15 cellular contexts compared by ENCODE assay signal in the genomic region with DNA sequence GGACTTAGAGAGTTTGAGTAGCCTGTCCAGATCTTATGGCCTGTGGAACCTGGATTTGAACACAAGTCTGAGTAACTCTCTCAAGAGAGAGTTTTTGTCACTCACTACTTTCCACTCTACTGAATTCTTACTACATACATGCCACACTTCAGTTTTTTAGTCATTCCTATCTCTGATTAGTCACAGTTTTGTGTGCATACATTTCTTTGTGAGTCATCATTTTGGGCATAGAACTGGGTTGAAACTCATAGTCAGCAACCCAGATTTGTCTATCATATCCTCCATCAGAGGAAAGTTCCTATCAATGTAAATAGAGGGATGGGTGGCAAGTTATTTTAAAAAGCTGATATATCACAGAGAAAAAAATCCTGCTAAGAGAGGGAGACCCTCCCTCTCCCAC. TPM values are rescaled to one million over a fixed set of nuclear protein-coding genes. Genes with fewer than 3 reads are reported as not detected.
DNase-seq lines count a peak whose midpoint lies in the region; ATAC-seq and TF ChIP-seq lines count a peak whose summit lies in the region.
"Had no signal": no experiment of that assay in that cellular context is flagged by ENCODE, and none has a peak within 500 bp of the region (broad histone marks: within the 10 kb centered on the region; RNA-seq: fewer than 3 reads in every experiment).

No MANE protein-coding gene starts in this region.

- in situ Hi-C loops in ACHN (cut with HindIII; ENCODE audit: low pct_ligation_motif_present, low pct_unique_long_range_greater_than_20kb, low sequenced_read_pairs), result no loop called here

- H3K9me3 ChIP-seq in CD8-positive, alpha-beta memory T cell (ENCODE audit: low read length), result no peaks in the 10 kb centered on the region
- H3K9me3 ChIP-seq: prostate gland, uterus had no signal

- no peaks in the 10 kb centered on the region for H3K27me3 ChIP-seq in CD8-positive, alpha-beta memory T cell (ENCODE audit: insufficient read depth, low read length, poor library complexity, severe bottlenecking)
- H3K27me3 ChIP-seq: uterus had no signal

- no peak overlapping the region for H3K4me3 ChIP-seq in CD8-positive, alpha-beta memory T cell (ENCODE audit: low read length)
- H3K4me3 ChIP-seq: prostate gland, uterus had no signal

- no peak for TF ChIP-seq CTCF in HFFc6 (IDR thresholded peaks at IDR 0.05)

- no peak overlapping the region for H3K27ac ChIP-seq in CD8-positive, alpha-beta memory T cell (ENCODE audit: low read depth, low read length)
- H3K27ac ChIP-seq: prostate gland, uterus had no signal

- H3K36me3 ChIP-seq in CD8-positive, alpha-beta memory T cell (ENCODE audit: insufficient read depth, low read length), result no peaks in the 10 kb centered on the region
- H3K36me3 ChIP-seq: prostate gland, uterus had no signal

- H3K4me1 ChIP-seq in CD8-positive, alpha-beta memory T cell (ENCODE audit: insufficient read depth, low read length), result no peaks in the 10 kb centered on the region
- H3K4me1 ChIP-seq: prostate gland, uterus had no signal

- peaks cover 93% of the 10 kb centered on the region for H3K4me1 Mint-ChIP-seq in HFFc6 (ENCODE audit: low read depth)
- H3K4me1 Mint-ChIP-seq in CD8-positive, alpha-beta memory T cell, result no peaks in the 10 kb centered on the region
- no peaks in the 10 kb centered on the region for H3K4me1 Mint-ChIP-seq in stimulated activated memory B cell treated with anti-CD40 and anti-IgM and Interleukin-4, amounts not matched to agents 10 μg/mL and 1 μg/mL and 100 μg/mL, for 72 hours
- H3K4me1 Mint-ChIP-seq: CD4-positive, alpha-beta memory T cell had no signal

- peak overlapping the region; percentile 52 for H3K27ac Mint-ChIP-seq in HFFc6
- no peak overlapping the region for H3K27ac Mint-ChIP-seq in CD8-positive, alpha-beta memory T cell
- no peak overlapping the region for H3K27ac Mint-ChIP-seq in stimulated activated memory B cell treated with anti-CD40 and anti-IgM and Interleukin-4, amounts not matched to agents 10 μg/mL and 1 μg/mL and 100 μg/mL, for 72 hours
- H3K27ac Mint-ChIP-seq: CD4-positive, alpha-beta memory T cell had no signal

- CTCF ChIA-PET in CD8-positive, alpha-beta memory T cell (lab: Charles Lee), result no interaction called here

- H3K27me3 Mint-ChIP-seq in HFFc6 (ENCODE audit: insufficient read depth), result no peaks in the 10 kb centered on the region
- no peaks in the 10 kb centered on the region for H3K27me3 Mint-ChIP-seq in CD8-positive, alpha-beta memory T cell
- no peaks in the 10 kb centered on the region for H3K27me3 Mint-ChIP-seq in stimulated activated memory B cell treated with anti-CD40 and anti-IgM and Interleukin-4, amounts not matched to agents 10 μg/mL and 1 μg/mL and 100 μg/mL, for 72 hours
- H3K27me3 Mint-ChIP-seq: CD4-positive, alpha-beta memory T cell had no signal

- ATAC-seq in GM18498 (IDR thresholded peaks at IDR 0.05; ENCODE audit: unreplicated experiment), result no peak
- ATAC-seq in stimulated activated memory B cell treated with anti-CD40 and anti-IgM and Interleukin-4, amounts not matched to agents 10 μg/mL and 1 μg/mL and 100 μg/mL, for 72 hours, result no peak
- ATAC-seq: left ventricle myocardium superior had no signal

- DNase-seq in ACHN (peak; percentile 47), HFFc6 (peak; percentile 90), astrocyte of the hippocampus (ENCODE audit: low read depth, low spot score) (peak; percentile 64), kidney tubule cell (ENCODE audit: low spot score) (peak; percentile 87), DMS79 (lab: John Stamatoyannopoulos, UW) (no peak)
- DNase-seq in CD8-positive, alpha-beta memory T cell, result no peak
- DNase-seq: activated CD4-positive, alpha-beta T cell treated with anti-CD3 and anti-CD28 coated beads for 1 hour; left ventricle myocardium superior; NCI-H2171 treated with DMSO at 0.1 percent for 48 hours; SHP77 treated with DMSO at 0.1 percent for 48 hours; uterus had no signal

- POLR2A ChIA-PET in CD8-positive, alpha-beta memory T cell (lab: Charles Lee), result no interaction called here

- peaks cover 18% of the 10 kb centered on the region for H3K36me3 Mint-ChIP-seq in HFFc6 (ENCODE audit: low read depth)
- H3K36me3 Mint-ChIP-seq in CD8-positive, alpha-beta memory T cell, result no peaks in the 10 kb centered on the region
- H3K36me3 Mint-ChIP-seq in stimulated activated memory B cell treated with anti-CD40 and anti-IgM and Interleukin-4, amounts not matched to agents 10 μg/mL and 1 μg/mL and 100 μg/mL, for 72 hours, result no peaks in the 10 kb centered on the region
- H3K36me3 Mint-ChIP-seq: CD4-positive, alpha-beta memory T cell had no signal

- peak overlapping the region; percentile 10; the same call in 1 of the 2 replicates for H3K4me3 Mint-ChIP-seq in HFFc6
- no peak overlapping the region for H3K4me3 Mint-ChIP-seq in CD8-positive, alpha-beta memory T cell
- H3K4me3 Mint-ChIP-seq in stimulated activated memory B cell treated with anti-CD40 and anti-IgM and Interleukin-4, amounts not matched to agents 10 μg/mL and 1 μg/mL and 100 μg/mL, for 72 hours, result no peak overlapping the region
- H3K4me3 Mint-ChIP-seq: CD4-positive, alpha-beta memory T cell had no signal

- no peaks in the 10 kb centered on the region for H3K9me3 Mint-ChIP-seq in HFFc6
- peaks cover 0 to 4% (median 1%) of the 10 kb centered on the region in 5 donors for H3K9me3 Mint-ChIP-seq in CD8-positive, alpha-beta memory T cell
- peaks cover 4% of the 10 kb centered on the region for H3K9me3 Mint-ChIP-seq in stimulated activated memory B cell treated with anti-CD40 and anti-IgM and Interleukin-4, amounts not matched to agents 10 μg/mL and 1 μg/mL and 100 μg/mL, for 72 hours

RNA-seq across cellular contexts. Expression of gene FLRT2, which starts 42.9 kb away (rescaled TPM):
- 10 to 100 TPM; 31.1 to 59.0 (median 37.1) TPM for total RNA-seq in HFFc6 (2021; fragmentation: NEBNext Ultra II Directional; extraction: Animal tissue kit (Norgen Biotek cat#: 25700))
- not detected for total RNA-seq in CD8-positive, alpha-beta memory T cell
- not detected for polyA plus RNA-seq in CD8-positive, alpha-beta memory T cell
- polyA plus RNA-seq: CD4-positive, alpha-beta memory T cell had no signal

Comparison
In these comparisons a context has a peak if more than half of its experiments do, and no peak if none do; other contexts are left out.
1. DNase-seq: peak in ACHN (single experiment), HFFc6 (single experiment), astrocyte of the hippocampus (single experiment) and kidney tubule cell (single experiment); none in CD8-positive, alpha-beta memory T cell (0 of 5) and DMS79 (single experiment).
2. RNA of gene FLRT2, which starts 42.9 kb away (total RNA-seq): 31.1 to 59.0 TPM in HFFc6; not detected in CD8-positive, alpha-beta memory T cell; every median in the first group is over 10 times any median in the second.